In genomic region chr3:38634133-38634532, GRCh38 we compare ENCODE assay signal across 14 cellular contexts. TPM values are rescaled to one million over a fixed set of nuclear protein-coding genes. Genes with fewer than 3 reads are reported as not detected.
DNase-seq lines count a peak whose midpoint lies in the region; ATAC-seq, FAIRE-seq and TF ChIP-seq lines count a peak whose summit lies in the region.
"Had no signal": no experiment of that assay in that cellular context is flagged by ENCODE, and none has a peak within 500 bp of the region (broad histone marks: within the 10 kb centered on the region; RNA-seq: fewer than 3 reads in every experiment).

No MANE protein-coding gene starts in this region.

- no peak for TF ChIP-seq CTCF in NB4 (IDR thresholded peaks at IDR 0.05; ENCODE audit: low read depth, low read length)
- no peak for TF ChIP-seq CTCF in endothelial cell of umbilical vein (IDR thresholded peaks at IDR 0.05; ENCODE audit: extremely low read depth in 1 of 2, insufficient read depth in 1 of 2, low read depth in 1 of 2, low read length in 2 of 2)
- TF ChIP-seq CTCF in psoas muscle (IDR thresholded peaks at IDR 0.05) = no peak
- TF ChIP-seq CTCF in A673 (conservative IDR thresholded peaks at IDR 0.05; ENCODE audit: low read depth, low read length) = no peak
- TF ChIP-seq CTCF in pancreas (IDR thresholded peaks at IDR 0.05) = no peak

- H2AFZ ChIP-seq in endothelial cell of umbilical vein (ENCODE audit: low read depth, low read length) = no peak overlapping the region

- no peak overlapping the region for H3K9ac ChIP-seq in endothelial cell of umbilical vein (replicated peaks; ENCODE audit: extremely low read depth, insufficient read depth, low read length)

- DNase-seq in ELR (ENCODE audit: low read depth) (peak; percentile 59), NB4 (ENCODE audit: low read depth) (peak; percentile 26), endothelial cell of umbilical vein (ENCODE audit: low read depth, low spot score) (no peak), psoas muscle (peak; percentile 39 to 58), KG1 (lab: John Stamatoyannopoulos, UW) (no peak), A673 (ENCODE audit: low spot score) (no peak), pancreas (no peak)
- DNase-seq: Caco-2; GOT3; stimulated activated naive CD8-positive, alpha-beta T cell treated with anti-CD3 and anti-CD28 coated beads, Interleukin-15, amount 100 ng/mL, for 72 hours had no signal

- 16 to 20% (median 17%) methylated on average over 11 of the region's 11 CpGs for WGBS in psoas muscle, 3 donors
- WGBS in pancreas, 2 donors = 46 to 55% methylated on average over 11 of the region's 11 CpGs

- no peaks in the 10 kb centered on the region for H3K9me1 ChIP-seq in endothelial cell of umbilical vein (replicated peaks; ENCODE audit: control insufficient read depth, extremely low read depth, insufficient read depth, low read length)

- POLR2A ChIA-PET in endothelial cell of umbilical vein (lab: Charles Lee) = no interaction called here
- POLR2A ChIA-PET in A673 (lab: Charles Lee; ENCODE audit: low non-redundant PET) = no interaction called here

- H3K4me1 ChIP-seq in endothelial cell of umbilical vein (ENCODE audit: control insufficient read depth, extremely low read depth, insufficient read depth, low read length) = peaks cover 10% of the 10 kb centered on the region
- no peaks in the 10 kb centered on the region for H3K4me1 ChIP-seq in psoas muscle
- no peaks in the 10 kb centered on the region for H3K4me1 ChIP-seq in A673 (ENCODE audit: insufficient read depth, low read length, poor library complexity, severe bottlenecking)
- no peaks in the 10 kb centered on the region for H3K4me1 ChIP-seq in pancreas
- H3K4me1 ChIP-seq: Caco-2 had no signal

- H3K27ac ChIP-seq in endothelial cell of umbilical vein (ENCODE audit: insufficient read depth, low read depth, low read length) (peak overlapping the region; percentile 9), psoas muscle (no peak overlapping the region), A673 (ENCODE audit: low read depth, low read length, poor library complexity, severe bottlenecking) (no peak overlapping the region), pancreas (no peak overlapping the region)

- intact Hi-C loops in endothelial cell of umbilical vein (cut with micrococcal nuclease) = no loop called here
- intact Hi-C loops in psoas muscle (cut with DNase I) = loop anchor here in 1 of 2 donors (5.0 kb wide), 1 partner anchor 92 kb away; no protein-coding TSS in a partner anchor
- intact Hi-C loops in A673 (cut with micrococcal nuclease; ENCODE audit: unreplicated experiment) = no loop called here
- intact Hi-C loops in pancreas (cut with DNase I) = no loop called here

- H3K27me3 ChIP-seq in endothelial cell of umbilical vein (ENCODE audit: control insufficient read depth in 2 of 2, insufficient read depth in 2 of 2, low read length in 2 of 2) = no peaks in the 10 kb centered on the region
- H3K27me3 ChIP-seq in psoas muscle (ENCODE audit: insufficient read depth in 3 of 3, low read length in 2 of 3) = peaks cover 0 to 13% (median 9%) of the 10 kb centered on the region in 3 donors
- H3K27me3 ChIP-seq in A673 (replicated peaks; ENCODE audit: insufficient read depth, low read depth, low read length, poor library complexity) = no peaks in the 10 kb centered on the region
- H3K27me3 ChIP-seq in pancreas = no peaks in the 10 kb centered on the region

- H3K4me2 ChIP-seq in endothelial cell of umbilical vein (ENCODE audit: insufficient read depth, low read length) = no peak overlapping the region

- H3K4me3 ChIP-seq in NB4 (ENCODE audit: low read depth, low read length) (no peak overlapping the region), endothelial cell of umbilical vein (replicated peaks in 1 of 3; ENCODE audit: insufficient read depth in 1 of 3, low read depth in 1 of 3, low read length in 3 of 3) (no peak overlapping the region), psoas muscle (no peak overlapping the region), A673 (ENCODE audit: low read depth, low read length, poor library complexity, severe bottlenecking) (no peak overlapping the region), pancreas (no peak overlapping the region)
- H3K4me3 ChIP-seq: lung had no signal

- dilution Hi-C loops in endothelial cell of umbilical vein (cut with MboI; ENCODE audit: extremely low pct_ligation_motif_present, low sequenced_read_pairs) = no loop called here

- BruUV-seq in endothelial cell of umbilical vein (replicated peaks; lab: Mats Ljungman, UMichigan) (no TSS peak), A673 (replicated peaks; lab: Mats Ljungman, UMichigan) (no TSS peak)

- H4K20me1 ChIP-seq in endothelial cell of umbilical vein (replicated peaks; ENCODE audit: control insufficient read depth, extremely low read depth, insufficient read depth, low read length) = no peaks in the 10 kb centered on the region

- H3K9me3 ChIP-seq in endothelial cell of umbilical vein (replicated peaks; ENCODE audit: control insufficient read depth, insufficient read depth, low read length) = no peaks in the 10 kb centered on the region
- no peaks in the 10 kb centered on the region for H3K9me3 ChIP-seq in psoas muscle
- no peaks in the 10 kb centered on the region for H3K9me3 ChIP-seq in A673 (ENCODE audit: low read depth, low read length, poor library complexity, severe bottlenecking)
- H3K9me3 ChIP-seq in pancreas = no peaks in the 10 kb centered on the region
- H3K9me3 ChIP-seq: Caco-2 had no signal

- ATAC-seq in psoas muscle (peak; percentile 38 to 93 (median 89)), pancreas (no peak), GM19463 (IDR thresholded peaks at IDR 0.05; ENCODE audit: unreplicated experiment) (no peak)
- ATAC-seq: Panc1; stimulated activated naive CD8-positive, alpha-beta T cell treated with anti-CD3 and anti-CD28 coated beads, Interleukin-15, amount 100 ng/mL, for 72 hours had no signal

- H3K79me2 ChIP-seq in endothelial cell of umbilical vein (ENCODE audit: control insufficient read depth, insufficient read depth, low read length) = no peaks in the 10 kb centered on the region

- H3K36me3 ChIP-seq in endothelial cell of umbilical vein (ENCODE audit: control insufficient read depth in 2 of 2, extremely low read depth in 1 of 2, insufficient read depth in 2 of 2, low read length in 2 of 2) (no peaks in the 10 kb centered on the region), psoas muscle (ENCODE audit: insufficient read depth in 1 of 2, low read depth in 1 of 2) (no peaks in the 10 kb centered on the region), A673 (ENCODE audit: insufficient read depth, low read length, poor library complexity, severe bottlenecking) (no peaks in the 10 kb centered on the region), pancreas (no peaks in the 10 kb centered on the region)

- FAIRE-seq in endothelial cell of umbilical vein (lab: Jason Lieb, UNC) (peak; percentile 42), pancreas (lab: Jason Lieb, UNC) (no peak)

- TF ChIP-seq POLR2A in NB4 (IDR thresholded peaks at IDR 0.05; ENCODE audit: extremely low read depth, insufficient read length) (no peak), endothelial cell of umbilical vein (IDR thresholded peaks at IDR 0.05; ENCODE audit: low read depth, low read length) (no peak)

- CTCF ChIA-PET in endothelial cell of umbilical vein (lab: Charles Lee) (interaction anchor here (0.8 to 3.5 kb wide), 4 partner anchors 13 to 113 kb away, joined by 3 to 16 read pairs (median 6); no protein-coding TSS in a partner anchor), A673 (lab: Charles Lee) (no interaction called here)

TF ChIP-seq in endothelial cell of umbilical vein, 7 proteins besides CTCF, POLR2A, EP300 and RAD21:
- TF ChIP-seq GATA2 (IDR thresholded peaks at IDR 0.05; ENCODE audit: insufficient read depth, insufficient read length, low read depth, low read length) (no peak), FOS (IDR thresholded peaks at IDR 0.05; ENCODE audit: borderline replicate concordance, insufficient read depth, low read length) (no peak), MAX (IDR thresholded peaks at IDR 0.05; ENCODE audit: insufficient read depth, insufficient read length) (no peak), POLR2AphosphoS5 (IDR thresholded peaks at IDR 0.05; ENCODE audit: insufficient read depth, low read depth, low read length) (no peak), MYC (IDR thresholded peaks at IDR 0.05; ENCODE audit: low read depth, low read length) (no peak), EZH2 (IDR thresholded peaks at IDR 0.05; ENCODE audit: borderline replicate concordance, low read depth, low read length, severe bottlenecking) (no peak), JUN (IDR thresholded peaks at IDR 0.05; ENCODE audit: borderline replicate concordance, insufficient read depth, insufficient read length, low read depth) (no peak)

RNA-seq across cellular contexts. Expression of gene SCN5A, which starts 15.4 kb away (rescaled TPM):
- total RNA-seq in endothelial cell of umbilical vein = 13.1 and 20.0 TPM in 2 replicates
- polyA plus RNA-seq in endothelial cell of umbilical vein = 2.7 and 3.1 TPM in 2 replicates
- polyA plus RNA-seq in endothelial cell of umbilical vein (2011; cell fraction: cytosol; rRNA removed) = 2.8 and 2.9 TPM in 2 replicates
- 7.5 and 8.2 TPM in 2 replicates for polyA plus RNA-seq in endothelial cell of umbilical vein (2011; cell fraction: nucleus; rRNA removed)
- 4.6 and 6.6 TPM in 2 replicates for polyA plus RNA-seq in endothelial cell of umbilical vein (2012)
- polyA minus RNA-seq in endothelial cell of umbilical vein = 11.1 and 11.9 TPM in 2 replicates
- polyA minus RNA-seq in endothelial cell of umbilical vein (2011; cell fraction: cytosol; rRNA and poly(A)+ RNA removed) = not detected
- polyA minus RNA-seq in endothelial cell of umbilical vein (2011; cell fraction: nucleus; rRNA and poly(A)+ RNA removed) = 7.8 and 10.1 TPM in 2 replicates
- total RNA-seq in psoas muscle = 10 to 100 TPM in 2 of 4 donors, 1 to 10 TPM in 1, under 1 TPM in 1; 0.21 to 34.2 (median 9.5) TPM
- 10 to 100 TPM in 1 of 3 donors, under 1 TPM in 2; 0.17 to 12.5 (median 0.20) TPM for polyA plus RNA-seq in psoas muscle
- total RNA-seq in A673 (2021) = 0.54 and 1.0 TPM in 2 replicates
- total RNA-seq in pancreas = under 1 TPM in 5 of 6 donors, not detected in 1; 0.09 to 0.39 (median 0.28) TPM
- polyA plus RNA-seq in pancreas = under 1 TPM; 0.07 to 0.19 TPM
- polyA plus RNA-seq: IgD-negative memory B cell had no signal

Comparison
In these comparisons a context has a peak if more than half of its experiments do, and no peak if none do; other contexts are left out.
1. DNase-seq: peak in ELR (single experiment), NB4 (single experiment) and psoas muscle (2 of 2); none in endothelial cell of umbilical vein (single experiment), KG1 (single experiment), A673 (single experiment) and pancreas (0 of 6).
2. ATAC-seq: peak in psoas muscle (4 of 4); none in pancreas (0 of 4) and GM19463 (single experiment).